8 cellular contexts compared by ENCODE assay signal in genomic region chr1:120557597-120558302, GRCh38.
DNase-seq lines count a peak whose midpoint lies in the region; TF ChIP-seq lines count a peak whose summit lies in the region.
"Not testable (repeated sequence)": the region's sequence is repeated elsewhere in the genome, so short reads cannot be mapped to it uniquely, and the experiment has no call there.

No MANE protein-coding gene starts in this region.

- not testable (repeated sequence) for H3K27me3 ChIP-seq in BE2C; HUES6 (ENCODE audit: control insufficient read depth, insufficient read depth, low read length); brain microvascular endothelial cell (replicated peaks)

- H3K4me1 ChIP-seq in BE2C; HUES6 (ENCODE audit: control insufficient read depth, insufficient read depth, low read length); mesodermal cell (ENCODE audit: control insufficient read depth, insufficient read depth, low read length, poor library complexity, severe bottlenecking): not testable (repeated sequence)

- H3K4me1 Mint-ChIP-seq in T-helper 1 cell treated with Interleukin-12 subunit alpha and Interleukin-12 subunit beta and Interleukin-4 antibody, amounts not matched to agents 30 μg/mL and 1 μg/mL, for 36 hours (ENCODE audit: low read depth): not testable (repeated sequence)

- H3K36me3 Mint-ChIP-seq in T-helper 1 cell treated with Interleukin-12 subunit alpha and Interleukin-12 subunit beta and Interleukin-4 antibody, amounts not matched to agents 30 μg/mL and 1 μg/mL, for 36 hours (ENCODE audit: low read depth): not testable (repeated sequence)

- not testable (repeated sequence) for H3K27ac ChIP-seq in HUES6 (ENCODE audit: low read depth, low read length); brain microvascular endothelial cell; mesodermal cell (ENCODE audit: low read depth, low read length, severe bottlenecking)
- peak overlapping the region in 3 of 21 experiments; percentile 66 to 76 (median 67) for H3K27ac ChIP-seq in skin epidermis

- in situ Hi-C loops in brain microvascular endothelial cell (cut with HindIII; ENCODE audit: low pct_ligation_motif_present, low sequenced_read_pairs): not testable (repeated sequence)

- DNase-seq in BE2C: not testable (repeated sequence)
- DNase-seq in GM20000 (ENCODE audit: low spot score): peak; percentile 1
- peak; percentile 12 for DNase-seq in brain microvascular endothelial cell
- DNase-seq in glomerular visceral epithelial cell (ENCODE audit: extremely low spot score): peak; percentile 1

- H3K9ac ChIP-seq in HUES6 (ENCODE audit: low read length): not testable (repeated sequence)

- H3K36me3 ChIP-seq in BE2C; HUES6 (ENCODE audit: control insufficient read depth, insufficient read depth, low read length); brain microvascular endothelial cell (replicated peaks); mesodermal cell (ENCODE audit: control insufficient read depth, insufficient read depth, low read length): not testable (repeated sequence)

- H3K27me3 Mint-ChIP-seq in T-helper 1 cell treated with Interleukin-12 subunit alpha and Interleukin-12 subunit beta and Interleukin-4 antibody, amounts not matched to agents 30 μg/mL and 1 μg/mL, for 36 hours (ENCODE audit: low read depth): not testable (repeated sequence)

- H3K4me3 ChIP-seq in BE2C (ENCODE audit: low read depth, low read length) (peak overlapping the region; percentile 60), HUES6 (ENCODE audit: low read depth, low read length) (peak overlapping the region; percentile 55), brain microvascular endothelial cell (ENCODE audit: low read depth, low read length) (peak overlapping the region; percentile 56), mesodermal cell (ENCODE audit: extremely low read depth, insufficient read depth, low read length, poor library complexity, severe bottlenecking) (peak overlapping the region; percentile 28), skin epidermis (peak overlapping the region; percentile 22 to 45 (median 41))

- H3K27ac Mint-ChIP-seq in T-helper 1 cell treated with Interleukin-12 subunit alpha and Interleukin-12 subunit beta and Interleukin-4 antibody, amounts not matched to agents 30 μg/mL and 1 μg/mL, for 36 hours: not testable (repeated sequence)

- no CpG with 5 or more reads among the region's 46 CpGs for WGBS in mesodermal cell (ENCODE audit: insufficient coverage in 2 of 2), 2 experiments

- not testable (repeated sequence) for H3K9me3 Mint-ChIP-seq in T-helper 1 cell treated with Interleukin-12 subunit alpha and Interleukin-12 subunit beta and Interleukin-4 antibody, amounts not matched to agents 30 μg/mL and 1 μg/mL, for 36 hours

- not testable (repeated sequence) for TF ChIP-seq CTCF in BE2C (IDR thresholded peaks at IDR 0.05; ENCODE audit: low read depth, low read length); GM20000 (IDR thresholded peaks at IDR 0.05; ENCODE audit: extremely low read depth, missing control alignments); brain microvascular endothelial cell (IDR thresholded peaks at IDR 0.05; ENCODE audit: low read depth, low read length, missing control alignments)

- H3K9me3 ChIP-seq in BE2C; HUES6 (ENCODE audit: control insufficient read depth, insufficient read depth, low read depth, low read length); mesodermal cell (ENCODE audit: control insufficient read depth, low read length): not testable (repeated sequence)

- H3K4me3 Mint-ChIP-seq in T-helper 1 cell treated with Interleukin-12 subunit alpha and Interleukin-12 subunit beta and Interleukin-4 antibody, amounts not matched to agents 30 μg/mL and 1 μg/mL, for 36 hours: peak overlapping the region; percentile 78
